ENCODE assay signal across 1 cellular context in genomic region chr10:43137971-43138756, GRCh38.
A peak's percentile ranks its signal among the peaks of the same experiment; 100 is the strongest.
TF ChIP-seq lines count a peak whose summit lies in the region.

CSGALNACT2 (plus strand) TSS chr10:43138445; CDS start chr10:43155150, 16,705 bp downstream.

TF ChIP-seq in K562, 482 proteins besides CTCF, POLR2A, EP300 and RAD21 (continued from another document and continues in another):
- TF ChIP-seq, protein P1, sequence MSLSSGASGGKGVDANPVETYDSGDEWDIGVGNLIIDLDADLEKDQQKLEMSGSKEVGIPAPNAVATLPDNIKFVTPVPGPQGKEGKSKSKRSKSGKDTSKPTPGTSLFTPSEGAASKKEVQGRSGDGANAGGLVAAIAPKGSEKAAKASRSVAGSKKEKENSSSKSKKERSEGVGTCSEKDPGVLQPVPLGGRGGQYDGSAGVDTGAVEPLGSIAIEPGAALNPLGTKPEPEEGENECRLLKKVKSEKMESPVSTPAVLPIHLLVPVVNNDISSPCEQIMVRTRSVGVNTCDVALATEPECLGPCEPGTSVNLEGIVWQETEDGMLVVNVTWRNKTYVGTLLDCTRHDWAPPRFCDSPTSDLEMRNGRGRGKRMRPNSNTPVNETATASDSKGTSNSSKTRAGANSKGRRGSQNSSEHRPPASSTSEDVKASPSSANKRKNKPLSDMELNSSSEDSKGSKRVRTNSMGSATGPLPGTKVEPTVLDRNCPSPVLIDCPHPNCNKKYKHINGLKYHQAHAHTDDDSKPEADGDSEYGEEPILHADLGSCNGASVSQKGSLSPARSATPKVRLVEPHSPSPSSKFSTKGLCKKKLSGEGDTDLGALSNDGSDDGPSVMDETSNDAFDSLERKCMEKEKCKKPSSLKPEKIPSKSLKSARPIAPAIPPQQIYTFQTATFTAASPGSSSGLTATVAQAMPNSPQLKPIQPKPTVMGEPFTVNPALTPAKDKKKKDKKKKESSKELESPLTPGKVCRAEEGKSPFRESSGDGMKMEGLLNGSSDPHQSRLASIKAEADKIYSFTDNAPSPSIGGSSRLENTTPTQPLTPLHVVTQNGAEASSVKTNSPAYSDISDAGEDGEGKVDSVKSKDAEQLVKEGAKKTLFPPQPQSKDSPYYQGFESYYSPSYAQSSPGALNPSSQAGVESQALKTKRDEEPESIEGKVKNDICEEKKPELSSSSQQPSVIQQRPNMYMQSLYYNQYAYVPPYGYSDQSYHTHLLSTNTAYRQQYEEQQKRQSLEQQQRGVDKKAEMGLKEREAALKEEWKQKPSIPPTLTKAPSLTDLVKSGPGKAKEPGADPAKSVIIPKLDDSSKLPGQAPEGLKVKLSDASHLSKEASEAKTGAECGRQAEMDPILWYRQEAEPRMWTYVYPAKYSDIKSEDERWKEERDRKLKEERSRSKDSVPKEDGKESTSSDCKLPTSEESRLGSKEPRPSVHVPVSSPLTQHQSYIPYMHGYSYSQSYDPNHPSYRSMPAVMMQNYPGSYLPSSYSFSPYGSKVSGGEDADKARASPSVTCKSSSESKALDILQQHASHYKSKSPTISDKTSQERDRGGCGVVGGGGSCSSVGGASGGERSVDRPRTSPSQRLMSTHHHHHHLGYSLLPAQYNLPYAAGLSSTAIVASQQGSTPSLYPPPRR (CRISPR knock-in tag; IDR thresholded peaks at IDR 0.05; ENCODE audit: borderline replicate concordance): no peak
- TF ChIP-seq DPF2 (IDR thresholded peaks at IDR 0.05): no peak
- TF ChIP-seq CCNT2 (IDR thresholded peaks at IDR 0.05; ENCODE audit: borderline replicate concordance, extremely low read depth, insufficient read length, low read depth, low read length): peak; percentile 86
- TF ChIP-seq ZNF175 (CRISPR knock-in tag; IDR thresholded peaks at IDR 0.05; ENCODE audit: low read depth): no peak
- TF ChIP-seq PURB (CRISPR knock-in tag; IDR thresholded peaks at IDR 0.05; ENCODE audit: low read depth): no peak
- no peak for TF ChIP-seq ZNF830 (CRISPR knock-in tag; IDR thresholded peaks at IDR 0.05)
- TF ChIP-seq KLF13 (tag; IDR thresholded peaks at IDR 0.05; ENCODE audit: borderline replicate concordance, low read depth): no peak
- TF ChIP-seq CC2D1A (IDR thresholded peaks at IDR 0.05): no peak
- TF ChIP-seq, protein P2, sequence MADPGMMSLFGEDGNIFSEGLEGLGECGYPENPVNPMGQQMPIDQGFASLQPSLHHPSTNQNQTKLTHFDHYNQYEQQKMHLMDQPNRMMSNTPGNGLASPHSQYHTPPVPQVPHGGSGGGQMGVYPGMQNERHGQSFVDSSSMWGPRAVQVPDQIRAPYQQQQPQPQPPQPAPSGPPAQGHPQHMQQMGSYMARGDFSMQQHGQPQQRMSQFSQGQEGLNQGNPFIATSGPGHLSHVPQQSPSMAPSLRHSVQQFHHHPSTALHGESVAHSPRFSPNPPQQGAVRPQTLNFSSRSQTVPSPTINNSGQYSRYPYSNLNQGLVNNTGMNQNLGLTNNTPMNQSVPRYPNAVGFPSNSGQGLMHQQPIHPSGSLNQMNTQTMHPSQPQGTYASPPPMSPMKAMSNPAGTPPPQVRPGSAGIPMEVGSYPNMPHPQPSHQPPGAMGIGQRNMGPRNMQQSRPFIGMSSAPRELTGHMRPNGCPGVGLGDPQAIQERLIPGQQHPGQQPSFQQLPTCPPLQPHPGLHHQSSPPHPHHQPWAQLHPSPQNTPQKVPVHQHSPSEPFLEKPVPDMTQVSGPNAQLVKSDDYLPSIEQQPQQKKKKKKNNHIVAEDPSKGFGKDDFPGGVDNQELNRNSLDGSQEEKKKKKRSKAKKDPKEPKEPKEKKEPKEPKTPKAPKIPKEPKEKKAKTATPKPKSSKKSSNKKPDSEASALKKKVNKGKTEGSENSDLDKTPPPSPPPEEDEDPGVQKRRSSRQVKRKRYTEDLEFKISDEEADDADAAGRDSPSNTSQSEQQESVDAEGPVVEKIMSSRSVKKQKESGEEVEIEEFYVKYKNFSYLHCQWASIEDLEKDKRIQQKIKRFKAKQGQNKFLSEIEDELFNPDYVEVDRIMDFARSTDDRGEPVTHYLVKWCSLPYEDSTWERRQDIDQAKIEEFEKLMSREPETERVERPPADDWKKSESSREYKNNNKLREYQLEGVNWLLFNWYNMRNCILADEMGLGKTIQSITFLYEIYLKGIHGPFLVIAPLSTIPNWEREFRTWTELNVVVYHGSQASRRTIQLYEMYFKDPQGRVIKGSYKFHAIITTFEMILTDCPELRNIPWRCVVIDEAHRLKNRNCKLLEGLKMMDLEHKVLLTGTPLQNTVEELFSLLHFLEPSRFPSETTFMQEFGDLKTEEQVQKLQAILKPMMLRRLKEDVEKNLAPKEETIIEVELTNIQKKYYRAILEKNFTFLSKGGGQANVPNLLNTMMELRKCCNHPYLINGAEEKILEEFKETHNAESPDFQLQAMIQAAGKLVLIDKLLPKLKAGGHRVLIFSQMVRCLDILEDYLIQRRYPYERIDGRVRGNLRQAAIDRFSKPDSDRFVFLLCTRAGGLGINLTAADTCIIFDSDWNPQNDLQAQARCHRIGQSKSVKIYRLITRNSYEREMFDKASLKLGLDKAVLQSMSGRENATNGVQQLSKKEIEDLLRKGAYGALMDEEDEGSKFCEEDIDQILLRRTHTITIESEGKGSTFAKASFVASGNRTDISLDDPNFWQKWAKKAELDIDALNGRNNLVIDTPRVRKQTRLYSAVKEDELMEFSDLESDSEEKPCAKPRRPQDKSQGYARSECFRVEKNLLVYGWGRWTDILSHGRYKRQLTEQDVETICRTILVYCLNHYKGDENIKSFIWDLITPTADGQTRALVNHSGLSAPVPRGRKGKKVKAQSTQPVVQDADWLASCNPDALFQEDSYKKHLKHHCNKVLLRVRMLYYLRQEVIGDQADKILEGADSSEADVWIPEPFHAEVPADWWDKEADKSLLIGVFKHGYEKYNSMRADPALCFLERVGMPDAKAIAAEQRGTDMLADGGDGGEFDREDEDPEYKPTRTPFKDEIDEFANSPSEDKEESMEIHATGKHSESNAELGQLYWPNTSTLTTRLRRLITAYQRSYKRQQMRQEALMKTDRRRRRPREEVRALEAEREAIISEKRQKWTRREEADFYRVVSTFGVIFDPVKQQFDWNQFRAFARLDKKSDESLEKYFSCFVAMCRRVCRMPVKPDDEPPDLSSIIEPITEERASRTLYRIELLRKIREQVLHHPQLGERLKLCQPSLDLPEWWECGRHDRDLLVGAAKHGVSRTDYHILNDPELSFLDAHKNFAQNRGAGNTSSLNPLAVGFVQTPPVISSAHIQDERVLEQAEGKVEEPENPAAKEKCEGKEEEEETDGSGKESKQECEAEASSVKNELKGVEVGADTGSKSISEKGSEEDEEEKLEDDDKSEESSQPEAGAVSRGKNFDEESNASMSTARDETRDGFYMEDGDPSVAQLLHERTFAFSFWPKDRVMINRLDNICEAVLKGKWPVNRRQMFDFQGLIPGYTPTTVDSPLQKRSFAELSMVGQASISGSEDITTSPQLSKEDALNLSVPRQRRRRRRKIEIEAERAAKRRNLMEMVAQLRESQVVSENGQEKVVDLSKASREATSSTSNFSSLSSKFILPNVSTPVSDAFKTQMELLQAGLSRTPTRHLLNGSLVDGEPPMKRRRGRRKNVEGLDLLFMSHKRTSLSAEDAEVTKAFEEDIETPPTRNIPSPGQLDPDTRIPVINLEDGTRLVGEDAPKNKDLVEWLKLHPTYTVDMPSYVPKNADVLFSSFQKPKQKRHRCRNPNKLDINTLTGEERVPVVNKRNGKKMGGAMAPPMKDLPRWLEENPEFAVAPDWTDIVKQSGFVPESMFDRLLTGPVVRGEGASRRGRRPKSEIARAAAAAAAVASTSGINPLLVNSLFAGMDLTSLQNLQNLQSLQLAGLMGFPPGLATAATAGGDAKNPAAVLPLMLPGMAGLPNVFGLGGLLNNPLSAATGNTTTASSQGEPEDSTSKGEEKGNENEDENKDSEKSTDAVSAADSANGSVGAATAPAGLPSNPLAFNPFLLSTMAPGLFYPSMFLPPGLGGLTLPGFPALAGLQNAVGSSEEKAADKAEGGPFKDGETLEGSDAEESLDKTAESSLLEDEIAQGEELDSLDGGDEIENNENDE (IDR thresholded peaks at IDR 0.05; ENCODE audit: low read depth, low read length): no peak
- TF ChIP-seq HDAC6 (IDR thresholded peaks at IDR 0.05; ENCODE audit: low read depth, low read length): no peak
- peak; percentile 16 for TF ChIP-seq HNRNPLL (IDR thresholded peaks at IDR 0.05; ENCODE audit: low read depth, low read length, poor library complexity, severe bottlenecking)
- TF ChIP-seq ZNF707 (CRISPR knock-in tag; conservative IDR thresholded peaks at IDR 0.05): no peak
- no peak for TF ChIP-seq ZNF12 (CRISPR knock-in tag; IDR thresholded peaks at IDR 0.05)
- TF ChIP-seq, protein P3, sequence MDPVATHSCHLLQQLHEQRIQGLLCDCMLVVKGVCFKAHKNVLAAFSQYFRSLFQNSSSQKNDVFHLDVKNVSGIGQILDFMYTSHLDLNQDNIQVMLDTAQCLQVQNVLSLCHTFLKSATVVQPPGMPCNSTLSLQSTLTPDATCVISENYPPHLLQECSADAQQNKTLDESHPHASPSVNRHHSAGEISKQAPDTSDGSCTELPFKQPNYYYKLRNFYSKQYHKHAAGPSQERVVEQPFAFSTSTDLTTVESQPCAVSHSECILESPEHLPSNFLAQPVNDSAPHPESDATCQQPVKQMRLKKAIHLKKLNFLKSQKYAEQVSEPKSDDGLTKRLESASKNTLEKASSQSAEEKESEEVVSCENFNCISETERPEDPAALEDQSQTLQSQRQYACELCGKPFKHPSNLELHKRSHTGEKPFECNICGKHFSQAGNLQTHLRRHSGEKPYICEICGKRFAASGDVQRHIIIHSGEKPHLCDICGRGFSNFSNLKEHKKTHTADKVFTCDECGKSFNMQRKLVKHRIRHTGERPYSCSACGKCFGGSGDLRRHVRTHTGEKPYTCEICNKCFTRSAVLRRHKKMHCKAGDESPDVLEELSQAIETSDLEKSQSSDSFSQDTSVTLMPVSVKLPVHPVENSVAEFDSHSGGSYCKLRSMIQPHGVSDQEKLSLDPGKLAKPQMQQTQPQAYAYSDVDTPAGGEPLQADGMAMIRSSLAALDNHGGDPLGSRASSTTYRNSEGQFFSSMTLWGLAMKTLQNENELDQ (CRISPR knock-in tag; IDR thresholded peaks at IDR 0.05; ENCODE audit: borderline replicate concordance): no peak
- no peak for TF ChIP-seq CEBPG (CRISPR knock-in tag; IDR thresholded peaks at IDR 0.05)
- TF ChIP-seq CEBPG (tag; conservative IDR thresholded peaks at IDR 0.05 in 1 of 2, IDR thresholded peaks at IDR 0.05 in 1 of 2): no peak
- no peak for TF ChIP-seq ZNF253 (CRISPR knock-in tag; conservative IDR thresholded peaks at IDR 0.05)
- TF ChIP-seq DIDO1 (tag; IDR thresholded peaks at IDR 0.05; ENCODE audit: low read depth): no peak
- TF ChIP-seq E2F3 (CRISPR knock-in tag; IDR thresholded peaks at IDR 0.05): no peak
- no peak for TF ChIP-seq ZFPM2 (CRISPR knock-in tag; IDR thresholded peaks at IDR 0.05)
- TF ChIP-seq RBM25 (IDR thresholded peaks at IDR 0.05; ENCODE audit: low read depth, low read length, severe bottlenecking): no peak
- TF ChIP-seq, protein P4, sequence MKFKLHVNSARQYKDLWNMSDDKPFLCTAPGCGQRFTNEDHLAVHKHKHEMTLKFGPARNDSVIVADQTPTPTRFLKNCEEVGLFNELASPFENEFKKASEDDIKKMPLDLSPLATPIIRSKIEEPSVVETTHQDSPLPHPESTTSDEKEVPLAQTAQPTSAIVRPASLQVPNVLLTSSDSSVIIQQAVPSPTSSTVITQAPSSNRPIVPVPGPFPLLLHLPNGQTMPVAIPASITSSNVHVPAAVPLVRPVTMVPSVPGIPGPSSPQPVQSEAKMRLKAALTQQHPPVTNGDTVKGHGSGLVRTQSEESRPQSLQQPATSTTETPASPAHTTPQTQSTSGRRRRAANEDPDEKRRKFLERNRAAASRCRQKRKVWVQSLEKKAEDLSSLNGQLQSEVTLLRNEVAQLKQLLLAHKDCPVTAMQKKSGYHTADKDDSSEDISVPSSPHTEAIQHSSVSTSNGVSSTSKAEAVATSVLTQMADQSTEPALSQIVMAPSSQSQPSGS (CRISPR knock-in tag; IDR thresholded peaks at IDR 0.05): no peak
- TF ChIP-seq, protein P5, sequence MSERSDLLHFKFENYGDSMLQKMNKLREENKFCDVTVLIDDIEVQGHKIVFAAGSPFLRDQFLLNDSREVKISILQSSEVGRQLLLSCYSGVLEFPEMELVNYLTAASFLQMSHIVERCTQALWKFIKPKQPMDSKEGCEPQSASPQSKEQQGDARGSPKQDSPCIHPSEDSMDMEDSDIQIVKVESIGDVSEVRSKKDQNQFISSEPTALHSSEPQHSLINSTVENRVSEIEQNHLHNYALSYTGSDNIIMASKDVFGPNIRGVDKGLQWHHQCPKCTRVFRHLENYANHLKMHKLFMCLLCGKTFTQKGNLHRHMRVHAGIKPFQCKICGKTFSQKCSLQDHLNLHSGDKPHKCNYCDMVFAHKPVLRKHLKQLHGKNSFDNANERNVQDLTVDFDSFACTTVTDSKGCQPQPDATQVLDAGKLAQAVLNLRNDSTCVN (CRISPR knock-in tag; IDR thresholded peaks at IDR 0.05): no peak
- TF ChIP-seq HNRNPK (IDR thresholded peaks at IDR 0.05; ENCODE audit: low read depth, low read length, poor library complexity, severe bottlenecking): no peak
- TF ChIP-seq RFX7 (CRISPR knock-in tag; IDR thresholded peaks at IDR 0.05): no peak
- TF ChIP-seq OTX1 (CRISPR knock-in tag; IDR thresholded peaks at IDR 0.05): no peak
- TF ChIP-seq THRAP3 (IDR thresholded peaks at IDR 0.05; ENCODE audit: borderline replicate concordance): no peak
- peak; percentile 52 for TF ChIP-seq HNRNPL (IDR thresholded peaks at IDR 0.05; ENCODE audit: low read depth, low read length)
- TF ChIP-seq, protein P6, sequence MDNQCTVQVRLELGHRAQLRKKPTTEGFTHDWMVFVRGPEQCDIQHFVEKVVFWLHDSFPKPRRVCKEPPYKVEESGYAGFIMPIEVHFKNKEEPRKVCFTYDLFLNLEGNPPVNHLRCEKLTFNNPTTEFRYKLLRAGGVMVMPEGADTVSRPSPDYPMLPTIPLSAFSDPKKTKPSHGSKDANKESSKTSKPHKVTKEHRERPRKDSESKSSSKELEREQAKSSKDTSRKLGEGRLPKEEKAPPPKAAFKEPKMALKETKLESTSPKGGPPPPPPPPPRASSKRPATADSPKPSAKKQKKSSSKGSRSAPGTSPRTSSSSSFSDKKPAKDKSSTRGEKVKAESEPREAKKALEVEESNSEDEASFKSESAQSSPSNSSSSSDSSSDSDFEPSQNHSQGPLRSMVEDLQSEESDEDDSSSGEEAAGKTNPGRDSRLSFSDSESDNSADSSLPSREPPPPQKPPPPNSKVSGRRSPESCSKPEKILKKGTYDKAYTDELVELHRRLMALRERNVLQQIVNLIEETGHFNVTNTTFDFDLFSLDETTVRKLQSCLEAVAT (IDR thresholded peaks at IDR 0.05): no peak
- no peak for TF ChIP-seq PTRF (tag; IDR thresholded peaks at IDR 0.05)
- no peak for TF ChIP-seq ASH1L (IDR thresholded peaks at IDR 0.05; ENCODE audit: borderline replicate concordance, low read depth, partially characterized antibody)
- TF ChIP-seq NCOA6 (IDR thresholded peaks at IDR 0.05): peak; percentile 84
